In the genomic region with DNA sequence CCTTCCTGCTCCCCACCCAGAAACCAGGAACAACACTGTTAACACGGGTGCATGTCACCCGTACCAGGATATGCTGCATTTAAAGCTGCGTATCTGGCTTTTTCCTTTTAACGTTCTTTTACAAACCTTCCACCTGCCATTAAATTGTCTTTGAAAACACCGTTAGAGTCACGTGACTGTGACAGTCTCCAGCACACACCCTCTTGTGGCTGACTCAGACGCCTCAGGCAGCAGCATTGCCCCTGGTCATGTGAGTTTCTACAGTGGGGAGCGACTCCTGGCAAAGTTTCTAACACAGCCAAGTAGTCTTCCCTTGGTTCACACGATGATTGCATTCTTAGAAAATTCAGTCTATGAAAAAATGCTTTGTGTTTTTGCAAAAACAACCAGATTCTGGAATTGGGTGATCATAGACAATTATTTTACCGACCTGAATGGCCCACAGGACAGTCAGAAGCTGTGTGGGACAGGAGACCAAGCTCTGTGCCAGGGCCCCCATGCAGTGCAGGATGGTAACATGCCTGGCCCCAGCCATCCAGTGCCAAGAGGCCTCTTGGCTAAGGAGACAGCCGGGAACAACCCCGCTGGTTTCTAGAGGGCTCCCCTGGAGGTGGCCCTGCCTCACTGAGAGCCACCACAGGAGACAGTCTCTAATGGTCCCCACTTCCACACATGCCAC, we compare ENCODE assay signal across 8 cellular contexts.
A peak's percentile ranks its signal among the peaks of the same experiment; 100 is the strongest.
DNase-seq lines count a peak whose midpoint lies in the region; ATAC-seq and TF ChIP-seq lines count a peak whose summit lies in the region.

No MANE protein-coding gene starts in this region.

- intact Hi-C loops in dorsolateral prefrontal cortex (cut with DNase I): no loop called here

- peaks cover 6 to 8% (median 6%) of the 10 kb centered on the region in 3 donors for H3K4me1 Mint-ChIP-seq in T-cell

- H3K9me3 Mint-ChIP-seq in T-cell: no peaks in the 10 kb centered on the region

- peak overlapping the region in 37 of 59 donors; percentile 8 to 77 (median 55) for H3K27ac ChIP-seq in dorsolateral prefrontal cortex

- TF ChIP-seq CTCF in dorsolateral prefrontal cortex (IDR thresholded peaks at IDR 0.05 in 54 of 56, conservative IDR thresholded peaks at IDR 0.05 in 2 of 56; ENCODE audit: low read depth in 1 of 56, partially characterized antibody in 56 of 56): peak in 49 of 56 donors; percentile 21 to 73 (median 46)

- H3K27me3 Mint-ChIP-seq in T-cell: no peaks in the 10 kb centered on the region

- H3K4me3 ChIP-seq in dorsolateral prefrontal cortex: no peak overlapping the region

- peak overlapping the region; percentile 1 to 54 (median 26) for H3K4me3 Mint-ChIP-seq in T-cell

- no peaks in the 10 kb centered on the region for H3K27me3 ChIP-seq in dorsolateral prefrontal cortex

- peak; percentile 15 for DNase-seq in NCI-H345 (lab: John Stamatoyannopoulos, UW)
- DNase-seq in NCI-H345 treated with DMSO at 0.1 percent for 48 hours (lab: John Stamatoyannopoulos, UW; ENCODE audit: unreplicated experiment): no peak
- peak; percentile 44 for DNase-seq in HuH-7 (ENCODE audit: low spot score)
- DNase-seq in T-cell: peak in 29 of 34 experiments; percentile 4 to 51 (median 19)
- peak in 1 of 10 donors; percentile 52 for DNase-seq in dorsolateral prefrontal cortex
- DNase-seq in myocyte (ENCODE audit: low read depth): peak; percentile 77
- DNase-seq in occipital lobe (lab: John Stamatoyannopoulos, UW): no peak

- CTCF ChIA-PET in T-cell (lab: Charles Lee): no interaction called here

- peaks cover 21% of the 10 kb centered on the region for H3K36me3 Mint-ChIP-seq in T-cell

- H3K27ac Mint-ChIP-seq in T-cell: peak overlapping the region in 1 of 2 donors; percentile 4

- POLR2A ChIA-PET in T-cell (lab: Charles Lee): no interaction called here

- ATAC-seq in T-cell (replicated peaks in 1 of 4) (peak; percentile 66 to 77 (median 70)), GM21737 (IDR thresholded peaks at IDR 0.05; ENCODE audit: unreplicated experiment) (no peak)

Comparison
In these comparisons a context has a peak if more than half of its experiments do, and no peak if none do; other contexts are left out.
1. DNase-seq: peak in NCI-H345 (single experiment), HuH-7 (single experiment), T-cell (29 of 34) and myocyte (single experiment); none in NCI-H345 treated with DMSO at 0.1 percent for 48 hours (single experiment) and occipital lobe (single experiment).